29 cellular contexts compared by ENCODE assay signal in genomic region chr1:158089925-158090675, GRCh38.
"Had no signal": no experiment of that assay in that cellular context is flagged by ENCODE, and none has a peak within 500 bp of the region (broad histone marks: within the 10 kb centered on the region; RNA-seq: fewer than 3 reads in every experiment).

No MANE protein-coding gene starts in this region.

- H3K9me3 ChIP-seq: adrenal gland, uterus had no signal

- H3K27me3 ChIP-seq: adrenal gland, brain microvascular endothelial cell, foreskin keratinocyte, neural progenitor cell, uterus had no signal

- DNase-seq: activated CD4-positive, alpha-beta memory T cell treated with anti-CD3 and anti-CD28 coated beads for 36 hours; activated CD4-positive, alpha-beta T cell treated with anti-CD3 and anti-CD28 coated beads, Interleukin-2, amount 10 ng/mL, durations not matched to agents 24 days and 14 days; activated CD4-positive, CD25-positive, alpha-beta regulatory T cell treated with anti-CD3 and anti-CD28 coated beads, Interleukin-2, amount 50 U/mL, for 72 hours; activated CD8-positive, alpha-beta memory T cell treated with anti-CD3 and anti-CD28 coated beads, Interleukin-2, amount 50 U/mL, for 4 hours; activated effector memory CD4-positive, alpha-beta T cell treated with anti-CD3 and anti-CD28 coated beads, Interleukin-2, amount 50 U/mL, for 16 hours; activated naive CD4-positive, alpha-beta T cell treated with anti-CD3 and anti-CD28 coated beads for 36 hours; activated naive CD8-positive, alpha-beta T cell treated with anti-CD3 and anti-CD28 coated beads for 36 hours; activated T-cell treated with anti-CD3 and anti-CD28 coated beads, Interleukin-2, amount 50 U/mL, for 1 hour; adrenal gland; aorta; brain microvascular endothelial cell; caudate nucleus; endodermal cell; foreskin keratinocyte; left ventricle myocardium superior; midbrain; naive thymus-derived CD4-positive, alpha-beta T cell; posterior cingulate gyrus; right cardiac atrium; stimulated activated CD4-positive, alpha-beta T cell treated with anti-CD3 and anti-CD28 coated beads, Interleukin-4, amount 100 ng/mL, for 1 hour; substantia nigra; uterus; WERI-Rb-1 had no signal

- H3K9ac ChIP-seq: neural progenitor cell had no signal

- H3K4me1 Mint-ChIP-seq: activated CD4-positive, alpha-beta T cell treated with anti-CD3 and anti-CD28 coated beads, Interleukin-2, amount 10 ng/mL, durations not matched to agents 24 days and 14 days; activated naive CD8-positive, alpha-beta T cell treated with anti-CD3 and anti-CD28 coated beads for 36 hours had no signal

- H3K27ac Mint-ChIP-seq: activated CD4-positive, alpha-beta memory T cell treated with anti-CD3 and anti-CD28 coated beads for 36 hours; activated CD4-positive, alpha-beta T cell treated with anti-CD3 and anti-CD28 coated beads, Interleukin-2, amount 10 ng/mL, durations not matched to agents 24 days and 14 days; activated naive CD4-positive, alpha-beta T cell treated with anti-CD3 and anti-CD28 coated beads for 36 hours; activated naive CD8-positive, alpha-beta T cell treated with anti-CD3 and anti-CD28 coated beads for 36 hours; activated T-helper 1 cell treated with anti-CD3 and anti-CD28 coated beads, Interleukin-12 subunit alpha, Interleukin-12 subunit beta, Interleukin-2, Interleukin-4 antibody, amounts not matched to agents 30 ng/mL and 10 ng/mL and 1 ng/mL, durations not matched to agents 14 hours and 24 hours and 36 hours; dendritic cell treated with granulocyte-macrophage colony-stimulating factor and Interleukin-4, amounts not matched to agents 40 ng/mL and 50 ng/mL, for 4 days; endodermal cell; naive thymus-derived CD4-positive, alpha-beta T cell; neural progenitor cell; stimulated activated naive CD8-positive, alpha-beta T cell treated with anti-CD3 and anti-CD28 coated beads, Interleukin-15, Interleukin-2, amounts not matched to agents 100 ng/mL and 50 ng/mL, for 24 hours; type B pancreatic cell had no signal

- H3K9me3 Mint-ChIP-seq: activated CD4-positive, alpha-beta memory T cell treated with anti-CD3 and anti-CD28 coated beads for 36 hours; activated CD4-positive, alpha-beta T cell treated with anti-CD3 and anti-CD28 coated beads, Interleukin-2, amount 10 ng/mL, durations not matched to agents 24 days and 14 days; activated naive CD4-positive, alpha-beta T cell treated with anti-CD3 and anti-CD28 coated beads for 36 hours; activated naive CD8-positive, alpha-beta T cell treated with anti-CD3 and anti-CD28 coated beads for 36 hours; activated T-helper 1 cell treated with anti-CD3 and anti-CD28 coated beads, Interleukin-12 subunit alpha, Interleukin-12 subunit beta, Interleukin-2, Interleukin-4 antibody, amounts not matched to agents 30 ng/mL and 10 ng/mL and 1 ng/mL, durations not matched to agents 14 hours and 24 hours and 36 hours; dendritic cell treated with granulocyte-macrophage colony-stimulating factor and Interleukin-4, amounts not matched to agents 40 ng/mL and 50 ng/mL, for 4 days; endodermal cell; neural progenitor cell; stimulated activated naive CD8-positive, alpha-beta T cell treated with anti-CD3 and anti-CD28 coated beads, Interleukin-15, Interleukin-2, amounts not matched to agents 100 ng/mL and 50 ng/mL, for 24 hours; type B pancreatic cell had no signal

- H3K27ac ChIP-seq: adrenal gland, brain microvascular endothelial cell, foreskin keratinocyte, neural progenitor cell, uterus, WERI-Rb-1 had no signal

- H3K27me3 Mint-ChIP-seq: activated CD4-positive, alpha-beta memory T cell treated with anti-CD3 and anti-CD28 coated beads for 36 hours; activated CD4-positive, alpha-beta T cell treated with anti-CD3 and anti-CD28 coated beads, Interleukin-2, amount 10 ng/mL, durations not matched to agents 24 days and 14 days; stimulated activated naive CD8-positive, alpha-beta T cell treated with anti-CD3 and anti-CD28 coated beads, Interleukin-15, Interleukin-2, amounts not matched to agents 100 ng/mL and 50 ng/mL, for 24 hours; type B pancreatic cell had no signal

- H3K36me3 ChIP-seq: uterus had no signal

- H3K4me2 ChIP-seq: neural progenitor cell had no signal

- H2AFZ ChIP-seq: neural progenitor cell had no signal

- FAIRE-seq: islet of Langerhans had no signal

- H3K4me3 ChIP-seq: adrenal gland, neural progenitor cell, uterus had no signal

- H3K4me3 Mint-ChIP-seq: activated CD4-positive, alpha-beta memory T cell treated with anti-CD3 and anti-CD28 coated beads for 36 hours; activated CD4-positive, alpha-beta T cell treated with anti-CD3 and anti-CD28 coated beads, Interleukin-2, amount 10 ng/mL, durations not matched to agents 24 days and 14 days; activated naive CD4-positive, alpha-beta T cell treated with anti-CD3 and anti-CD28 coated beads for 36 hours; activated naive CD8-positive, alpha-beta T cell treated with anti-CD3 and anti-CD28 coated beads for 36 hours; activated T-helper 1 cell treated with anti-CD3 and anti-CD28 coated beads, Interleukin-12 subunit alpha, Interleukin-12 subunit beta, Interleukin-2, Interleukin-4 antibody, amounts not matched to agents 30 ng/mL and 10 ng/mL and 1 ng/mL, durations not matched to agents 14 hours and 24 hours and 36 hours; dendritic cell treated with granulocyte-macrophage colony-stimulating factor and Interleukin-4, amounts not matched to agents 40 ng/mL and 50 ng/mL, for 4 days; endodermal cell; naive thymus-derived CD4-positive, alpha-beta T cell; neural progenitor cell; stimulated activated naive CD8-positive, alpha-beta T cell treated with anti-CD3 and anti-CD28 coated beads, Interleukin-15, Interleukin-2, amounts not matched to agents 100 ng/mL and 50 ng/mL, for 24 hours; type B pancreatic cell had no signal

- H3K36me3 Mint-ChIP-seq: activated CD4-positive, alpha-beta memory T cell treated with anti-CD3 and anti-CD28 coated beads for 36 hours; activated naive CD8-positive, alpha-beta T cell treated with anti-CD3 and anti-CD28 coated beads for 36 hours; naive thymus-derived CD4-positive, alpha-beta T cell had no signal

- H3K4me1 ChIP-seq: adrenal gland, foreskin keratinocyte, neural progenitor cell, uterus had no signal
